ENCODE assay signal across 8 cellular contexts in the genomic region with DNA sequence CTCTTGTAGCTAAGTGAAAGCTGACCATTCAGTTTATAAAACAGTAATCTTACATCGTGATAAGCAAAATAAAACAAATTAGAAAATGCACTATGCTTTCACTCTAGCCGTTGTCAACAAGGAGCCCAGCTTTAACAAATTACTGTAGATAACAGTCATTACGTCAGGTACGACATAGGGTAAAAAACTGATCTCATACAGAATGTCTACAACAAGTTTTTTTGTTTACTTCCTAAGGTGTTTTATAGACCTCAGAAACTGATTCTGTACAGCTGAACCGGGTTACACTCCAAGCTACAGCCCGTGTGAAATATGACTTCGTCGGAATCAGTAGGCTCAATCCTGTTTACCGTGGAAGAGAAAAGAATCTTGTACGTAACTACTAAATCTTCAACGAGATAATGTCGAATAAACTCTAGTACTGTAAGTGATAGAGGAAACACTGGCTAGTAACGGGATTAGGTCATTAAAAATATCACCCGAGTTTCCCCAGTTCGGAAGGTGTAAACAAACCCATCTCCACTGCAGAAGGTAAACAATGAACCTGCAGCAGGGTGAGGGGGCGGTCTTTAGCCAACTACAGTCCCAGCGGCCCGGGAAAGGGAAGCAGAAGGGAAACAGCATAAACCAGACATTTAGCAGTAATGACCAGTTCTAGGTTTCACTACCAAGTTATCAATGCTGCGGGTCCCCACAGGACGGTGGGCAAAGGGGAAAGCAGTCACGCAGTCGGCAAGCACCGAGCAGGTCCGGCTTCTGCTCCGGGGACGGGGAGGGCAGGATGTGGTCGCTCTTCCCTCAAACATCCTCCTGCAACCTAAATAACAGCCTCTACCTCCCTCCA. TPM values are rescaled to one million over a fixed set of nuclear protein-coding genes. Genes with fewer than 3 reads are reported as not detected.
DNase-seq lines count a peak whose midpoint lies in the region; ATAC-seq and TF ChIP-seq lines count a peak whose summit lies in the region.

No MANE protein-coding gene starts in this region.

- ATAC-seq in GM19025 (IDR thresholded peaks at IDR 0.05; ENCODE audit: low read depth, unreplicated experiment) (peak; percentile 26), HG03159 (IDR thresholded peaks at IDR 0.05; ENCODE audit: unreplicated experiment) (peak; percentile 36)

- DNase-seq in Ammon's horn (ENCODE audit: low spot score) = peak; percentile 66
- DNase-seq in NCI-H82 treated with DMSO at 0.1 percent for 48 hours (lab: John Stamatoyannopoulos, UW; ENCODE audit: unreplicated experiment) = peak; percentile 10
- DNase-seq in activated CD8-positive, alpha-beta memory T cell treated with anti-CD3 and anti-CD28 coated beads, Interleukin-2, amount 50 U/mL, for 48 hours = peak; percentile 81
- no peak for DNase-seq in epithelial cell of proximal tubule (ENCODE audit: low read depth)
- DNase-seq in mucosa of gallbladder (ENCODE audit: low spot score) = peak; percentile 42
- DNase-seq in stimulated activated CD8-positive, alpha-beta memory T cell treated with anti-CD3 and anti-CD28 coated beads, Interleukin-4, amount 100 ng/mL, for 48 hours = peak; percentile 66

- peak overlapping the region; percentile 84 for H3K4me3 ChIP-seq in epithelial cell of proximal tubule (ENCODE audit: low read depth, low read length)

- no peak for TF ChIP-seq CTCF in epithelial cell of proximal tubule (conservative IDR thresholded peaks at IDR 0.05; ENCODE audit: low read depth, low read length)

RNA-seq across cellular contexts. Expression of gene RICTOR, which starts 1.1 kb away (rescaled TPM):
- total RNA-seq in epithelial cell of proximal tubule = 10.1 and 13.8 TPM in 2 replicates
- total RNA-seq in mucosa of gallbladder = 35.5 TPM
